In genomic region chr4:6527259-6527658, GRCh38 we compare ENCODE assay signal across 19 cellular contexts. TPM values are rescaled to one million over a fixed set of nuclear protein-coding genes. Genes with fewer than 3 reads are reported as not detected.
DNase-seq lines count a peak whose midpoint lies in the region; ATAC-seq and TF ChIP-seq lines count a peak whose summit lies in the region.
"Had no signal": no experiment of that assay in that cellular context is flagged by ENCODE, and none has a peak within 500 bp of the region (broad histone marks: within the 10 kb centered on the region; RNA-seq: fewer than 3 reads in every experiment).

No MANE protein-coding gene starts in this region.

- peak overlapping the region in 39 of 59 donors; percentile 5 to 80 (median 56) for H3K27ac ChIP-seq in dorsolateral prefrontal cortex
- H3K27ac ChIP-seq: C4-2B, PC-9 had no signal

- peak; percentile 22 for DNase-seq in A172 (ENCODE audit: low spot score)
- peak; percentile 39 for DNase-seq in MG63
- DNase-seq in dorsolateral prefrontal cortex: peak in 1 of 10 donors; percentile 29
- peak; percentile 47 for DNase-seq in posterior vena cava (ENCODE audit: low spot score)
- no peak for DNase-seq in ureter (ENCODE audit: low spot score)
- no peak for DNase-seq in Right ventricle myocardium superior
- DNase-seq: CD8-positive, alpha-beta memory T cell; Kasumi-1; NCI-H1092; NCI-H1436 treated with DMSO at 0.1 percent for 48 hours; NCI-H2029; NCI-H2227 treated with DMSO at 0.1 percent for 48 hours; NCI-H510A treated with DMSO at 0.1 percent for 48 hours; NCI-H748 treated with DMSO at 0.1 percent for 48 hours; RPMI8226 had no signal

- H3K27me3 ChIP-seq in MG63 (no peaks in the 10 kb centered on the region), dorsolateral prefrontal cortex (no peaks in the 10 kb centered on the region)

- H3K4me3 ChIP-seq in MG63 (no peak overlapping the region), dorsolateral prefrontal cortex (no peak overlapping the region)
- H3K4me3 ChIP-seq: PC-9 had no signal

- H3K36me3 ChIP-seq in MG63: no peaks in the 10 kb centered on the region

- ATAC-seq in Right ventricle myocardium superior (ENCODE audit: poor library complexity) (no peak), HG03457 (IDR thresholded peaks at IDR 0.05; ENCODE audit: unreplicated experiment) (no peak)
- ATAC-seq: SK-N-SH treated with all-trans-retinoic acid at 6 μM for 48 hours had no signal

- intact Hi-C loops in dorsolateral prefrontal cortex (cut with DNase I): no loop called here
- intact Hi-C loops in posterior vena cava (cut with DNase I): no loop called here
- intact Hi-C loops in Right ventricle myocardium superior (cut with DNase I): no loop called here

- no peaks in the 10 kb centered on the region for H3K9me3 ChIP-seq in MG63

- TF ChIP-seq CTCF in dorsolateral prefrontal cortex (IDR thresholded peaks at IDR 0.05 in 54 of 56, conservative IDR thresholded peaks at IDR 0.05 in 2 of 56; ENCODE audit: low read depth in 1 of 56, partially characterized antibody in 56 of 56): no peak

RNA-seq across cellular contexts. Expression of gene MAN2B2, which starts 47.7 kb away (rescaled TPM):
- 11.0 and 12.1 TPM in 2 replicates for total RNA-seq in A172 (2014; rRNA removed; shearing (Covaris generic))
- 2.8 and 5.0 TPM in 2 replicates for total RNA-seq in MG63 (2014; rRNA removed; shearing (Covaris generic); ENCODE audit: low replicate concordance)
- total RNA-seq in dorsolateral prefrontal cortex (10 to 100 TPM; 22.1 to 45.0 (median 34.3) TPM), posterior vena cava (10 to 100 TPM; 23.7 to 36.3 TPM), ureter (37.3 TPM), Right ventricle myocardium superior (17.3 TPM)

RNA-seq across cellular contexts. Expression of gene PPP2R2C, which starts 54.8 kb away (rescaled TPM):
- total RNA-seq in A172 (2014; rRNA removed; shearing (Covaris generic)): 6.7 and 10.6 TPM in 2 replicates
- total RNA-seq in MG63 (2014; rRNA removed; shearing (Covaris generic); ENCODE audit: low replicate concordance): 0.94 and 3.3 TPM in 2 replicates
- total RNA-seq in dorsolateral prefrontal cortex: 100 to 1,000 TPM; 133 to 356 (median 270) TPM
- total RNA-seq in posterior vena cava: 10 to 100 TPM in 1 of 2 donors, 1 to 10 TPM in 1; 3.9 to 18.3 TPM
- total RNA-seq in ureter: 2.8 TPM
- total RNA-seq in Right ventricle myocardium superior: 8.1 TPM
- total RNA-seq: CD8-positive, alpha-beta memory T cell had no signal

Comparison
In these comparisons a context has a peak if more than half of its experiments do, and no peak if none do; other contexts are left out.
1. DNase-seq: peak in A172 (single experiment), MG63 (single experiment) and posterior vena cava (single experiment); none in ureter (single experiment) and Right ventricle myocardium superior (single experiment).
2. RNA of gene PPP2R2C, which starts 54.8 kb away (total RNA-seq): 133 to 356 TPM in dorsolateral prefrontal cortex; 3.9 to 18.3 TPM in posterior vena cava, 6.7 to 10.6 TPM in A172, 8.1 TPM in Right ventricle myocardium superior (single experiment), 0.94 to 3.3 TPM in MG63 and 2.8 TPM in ureter (single experiment); every median in the first group is over 4 times any median in the second.